17 cellular contexts compared by ENCODE assay signal in genomic region chr18:46224181-46224775, GRCh38.
A peak's percentile ranks its signal among the peaks of the same experiment; 100 is the strongest.
DNase-seq lines count a peak whose midpoint lies in the region; ATAC-seq lines count a peak whose summit lies in the region.
"Had no signal": no experiment of that assay in that cellular context is flagged by ENCODE, and none has a peak within 500 bp of the region (broad histone marks: within the 10 kb centered on the region; RNA-seq: fewer than 3 reads in every experiment).

No MANE protein-coding gene starts in this region.

- POLR2A ChIA-PET in CD4-positive, alpha-beta memory T cell (lab: Charles Lee; ENCODE audit: partially characterized antibody), result interaction anchor here (1.2 kb wide), 1 partner anchor 12 kb away, joined by 3 read pairs; no protein-coding TSS in a partner anchor

- peaks cover 70% of the 10 kb centered on the region for H3K4me1 ChIP-seq in CD4-positive, alpha-beta memory T cell (ENCODE audit: insufficient read depth, low read length)

- H3K36me3 ChIP-seq in CD4-positive, alpha-beta memory T cell (ENCODE audit: insufficient read depth, low read length), result no peaks in the 10 kb centered on the region

- no peaks in the 10 kb centered on the region for H3K9me3 Mint-ChIP-seq in CD4-positive, alpha-beta memory T cell
- H3K9me3 Mint-ChIP-seq in activated T-helper 17 cell treated with anti-CD3 and anti-CD28 coated beads, Interleukin-2, amount 50 U/mL, for 72 hours, result no peaks in the 10 kb centered on the region
- H3K9me3 Mint-ChIP-seq in memory B cell, result no peaks in the 10 kb centered on the region
- H3K9me3 Mint-ChIP-seq: central memory CD8-positive, alpha-beta T cell; endodermal cell; nephron had no signal

- no peaks in the 10 kb centered on the region for H3K27me3 Mint-ChIP-seq in CD4-positive, alpha-beta memory T cell
- no peaks in the 10 kb centered on the region for H3K27me3 Mint-ChIP-seq in activated T-helper 17 cell treated with anti-CD3 and anti-CD28 coated beads, Interleukin-2, amount 50 U/mL, for 72 hours
- H3K27me3 Mint-ChIP-seq in memory B cell, result no peaks in the 10 kb centered on the region
- H3K27me3 Mint-ChIP-seq: central memory CD8-positive, alpha-beta T cell had no signal

- intact Hi-C loops in CD4-positive, alpha-beta memory T cell (cut with micrococcal nuclease), result no loop called here

- no peak overlapping the region for H3K4me3 ChIP-seq in CD4-positive, alpha-beta memory T cell (ENCODE audit: low read length in 2 of 2)

- no peaks in the 10 kb centered on the region for H3K27me3 ChIP-seq in CD4-positive, alpha-beta memory T cell (ENCODE audit: insufficient read depth, low read length)

- H3K36me3 Mint-ChIP-seq in CD4-positive, alpha-beta memory T cell, result peaks cover 15 to 30% of the 10 kb centered on the region in 2 donors
- peaks cover 38% of the 10 kb centered on the region for H3K36me3 Mint-ChIP-seq in activated T-helper 17 cell treated with anti-CD3 and anti-CD28 coated beads, Interleukin-2, amount 50 U/mL, for 72 hours (ENCODE audit: low read depth)
- H3K36me3 Mint-ChIP-seq in memory B cell, result peaks cover 5% of the 10 kb centered on the region

- peak overlapping the region in 5 of 8 donors; percentile 22 to 75 (median 56) for H3K4me3 Mint-ChIP-seq in CD4-positive, alpha-beta memory T cell
- H3K4me3 Mint-ChIP-seq in activated T-helper 17 cell treated with anti-CD3 and anti-CD28 coated beads, Interleukin-2, amount 50 U/mL, for 72 hours, result peak overlapping the region; percentile 55
- no peak overlapping the region for H3K4me3 Mint-ChIP-seq in memory B cell
- H3K4me3 Mint-ChIP-seq: central memory CD8-positive, alpha-beta T cell; endodermal cell; nephron had no signal

- no peak for DNase-seq in CD4-positive, alpha-beta memory T cell
- DNase-seq in HCEC 1CT (peak; percentile 1), memory B cell (ENCODE audit: low spot score in 2 of 2) (no peak), T-helper 9 cell (no peak), NCI-H187 (lab: John Stamatoyannopoulos, UW) (no peak), amniotic stem cell (lab: John Stamatoyannopoulos, UW) (no peak), foreskin melanocyte (no peak)
- DNase-seq: DMS153; endodermal cell; Kasumi-1; NCI-H1417 treated with DMSO at 0.1 percent for 48 hours; NCI-H226; NK-92 treated with Interleukin-12 subunit alpha and Interleukin-12 subunit beta, amount 100 ng/mL, for 24 hours; SHP77 treated with DMSO at 0.1 percent for 48 hours had no signal

- H3K4me1 Mint-ChIP-seq in CD4-positive, alpha-beta memory T cell, result peaks cover 40 to 80% (median 61%) of the 10 kb centered on the region in 4 donors
- H3K4me1 Mint-ChIP-seq in activated T-helper 17 cell treated with anti-CD3 and anti-CD28 coated beads, Interleukin-2, amount 50 U/mL, for 72 hours, result peaks cover 31% of the 10 kb centered on the region
- peaks cover 14% of the 10 kb centered on the region for H3K4me1 Mint-ChIP-seq in memory B cell
- H3K4me1 Mint-ChIP-seq: nephron had no signal

- CTCF ChIA-PET in CD4-positive, alpha-beta memory T cell (lab: Charles Lee; ENCODE audit: partially characterized antibody), result interaction anchor here (0.6 to 5.0 kb wide), 5 partner anchors 12 to 52 kb away, joined by 3 to 22 read pairs (median 3); a partner anchor contains a TSS

- no peak overlapping the region for H3K27ac ChIP-seq in CD4-positive, alpha-beta memory T cell (ENCODE audit: low read depth, low read length)

- peak; percentile 63 for ATAC-seq in activated T-helper 17 cell treated with anti-CD3 and anti-CD28 coated beads, Interleukin-2, amount 50 U/mL, for 72 hours (replicated peaks)
- no peak for ATAC-seq in memory B cell (ENCODE audit: low read depth)

- peak overlapping the region in 6 of 7 donors; percentile 17 to 81 (median 52) for H3K27ac Mint-ChIP-seq in CD4-positive, alpha-beta memory T cell
- H3K27ac Mint-ChIP-seq in activated T-helper 17 cell treated with anti-CD3 and anti-CD28 coated beads, Interleukin-2, amount 50 U/mL, for 72 hours, result peak overlapping the region; percentile 69
- peak overlapping the region; percentile 85 for H3K27ac Mint-ChIP-seq in memory B cell
- H3K27ac Mint-ChIP-seq: endodermal cell, nephron had no signal

- no peaks in the 10 kb centered on the region for H3K9me3 ChIP-seq in CD4-positive, alpha-beta memory T cell (ENCODE audit: control insufficient read depth in 1 of 2, low read length in 2 of 2)
